Comparison of ENCODE assay signal across 27 cellular contexts in genomic region chr19:29855087-29855486, GRCh38. TPM values are rescaled to one million over a fixed set of nuclear protein-coding genes. Genes with fewer than 3 reads are reported as not detected.
DNase-seq lines count a peak whose midpoint lies in the region; ATAC-seq, FAIRE-seq and TF ChIP-seq lines count a peak whose summit lies in the region.
"Had no signal": no experiment of that assay in that cellular context is flagged by ENCODE, and none has a peak within 500 bp of the region (broad histone marks: within the 10 kb centered on the region; RNA-seq: fewer than 3 reads in every experiment).

No MANE protein-coding gene starts in this region.

- no peaks in the 10 kb centered on the region for H3K4me1 ChIP-seq in upper lobe of right lung
- H3K4me1 ChIP-seq: BE2C, left ventricle myocardium inferior, Peyer's patch had no signal

- intact Hi-C loops in upper lobe of right lung (cut with DNase I) = no loop called here

- DNase-seq in activated effector memory CD4-positive, alpha-beta T cell treated with anti-CD3 and anti-CD28 coated beads, Interleukin-2, amount 50 U/mL, for 16 hours = peak; percentile 17
- no peak for DNase-seq in activated effector memory CD4-positive, alpha-beta T cell treated with Interleukin-2 at 50 U/mL for 16 hours
- DNase-seq in WERI-Rb-1 (no peak), upper lobe of right lung (peak; percentile 21), frontal cortex (ENCODE audit: low spot score in 2 of 2) (no peak), NCI-H146 treated with DMSO at 0.1 percent for 48 hours (lab: John Stamatoyannopoulos, UW; ENCODE audit: unreplicated experiment) (no peak)
- DNase-seq: activated CD4-positive, alpha-beta memory T cell treated with anti-CD3 and anti-CD28 coated beads, Interleukin-2, amount 10 ng/mL, durations not matched to agents 7 days and 5 days; activated gamma-delta T cell; BE2C; central memory CD4-positive, alpha-beta T cell; KBM-7; left ventricle myocardium inferior; MM.1S; NCI-H2081; NCI-H226; NCI-H69; nucleus accumbens; Peyer's patch; SHP77 treated with DMSO at 0.1 percent for 48 hours; stimulated activated naive CD8-positive, alpha-beta T cell treated with anti-CD3 and anti-CD28 coated beads, Interleukin-15, amount 100 ng/mL, for 72 hours; T-helper 1 cell had no signal

- H3K4me3 ChIP-seq in WERI-Rb-1 (ENCODE audit: low read depth, low read length) (no peak overlapping the region), upper lobe of right lung (no peak overlapping the region)
- H3K4me3 ChIP-seq: left ventricle myocardium inferior, Peyer's patch had no signal

- ATAC-seq in esophagus mucosa = peak; percentile 33
- no peak for ATAC-seq in upper lobe of right lung
- no peak for ATAC-seq in GM19324 (IDR thresholded peaks at IDR 0.05; ENCODE audit: low FRiP score, unreplicated experiment)
- ATAC-seq: activated CD4-positive, CD25-positive, alpha-beta regulatory T cell treated with anti-CD3 and anti-CD28 coated beads, Interleukin-2, amount 50 U/mL, for 24 hours; stimulated activated naive CD8-positive, alpha-beta T cell treated with anti-CD3 and anti-CD28 coated beads, Interleukin-15, amount 100 ng/mL, for 72 hours had no signal

- no peak for FAIRE-seq in frontal cortex (lab: Jason Lieb, UNC)
- FAIRE-seq: A204.1, astrocyte, islet of Langerhans had no signal

- H3K27ac ChIP-seq in WERI-Rb-1 (peak overlapping the region; percentile 44), upper lobe of right lung (no peak overlapping the region)
- H3K27ac ChIP-seq: left ventricle myocardium inferior, Peyer's patch had no signal

- H3K27me3 ChIP-seq in WERI-Rb-1 (ENCODE audit: insufficient read depth, low read depth, severe bottlenecking) = no peaks in the 10 kb centered on the region
- peaks cover 18% of the 10 kb centered on the region for H3K27me3 ChIP-seq in upper lobe of right lung
- H3K27me3 ChIP-seq: BE2C, Peyer's patch had no signal

- no peaks in the 10 kb centered on the region for H3K9me3 ChIP-seq in WERI-Rb-1 (ENCODE audit: severe bottlenecking)
- H3K9me3 ChIP-seq in upper lobe of right lung = no peaks in the 10 kb centered on the region
- H3K9me3 ChIP-seq: BE2C, left ventricle myocardium inferior, Peyer's patch had no signal

- TF ChIP-seq CTCF in WERI-Rb-1 (IDR thresholded peaks at IDR 0.05; ENCODE audit: low read depth, low read length) (no peak), upper lobe of right lung (IDR thresholded peaks at IDR 0.05) (no peak)

- no peaks in the 10 kb centered on the region for H3K36me3 ChIP-seq in WERI-Rb-1
- H3K36me3 ChIP-seq in upper lobe of right lung = no peaks in the 10 kb centered on the region
- H3K36me3 ChIP-seq: BE2C, left ventricle myocardium inferior, Peyer's patch had no signal

RNA-seq across cellular contexts. Expression of gene CCNE1, which starts 43.3 kb away (rescaled TPM):
- 3.7 TPM for total RNA-seq in esophagus mucosa
- 0.55 TPM for total RNA-seq in upper lobe of right lung
- total RNA-seq in frontal cortex = 1.6 TPM

Comparison
In these comparisons a context has a peak if more than half of its experiments do, and no peak if none do; other contexts are left out.
1. DNase-seq: peak in activated effector memory CD4-positive, alpha-beta T cell treated with anti-CD3 and anti-CD28 coated beads, Interleukin-2, amount 50 U/mL, for 16 hours (single experiment) and upper lobe of right lung (single experiment); none in activated effector memory CD4-positive, alpha-beta T cell treated with Interleukin-2 at 50 U/mL for 16 hours (single experiment), WERI-Rb-1 (single experiment), frontal cortex (0 of 2) and NCI-H146 treated with DMSO at 0.1 percent for 48 hours (single experiment).